In the genomic region with DNA sequence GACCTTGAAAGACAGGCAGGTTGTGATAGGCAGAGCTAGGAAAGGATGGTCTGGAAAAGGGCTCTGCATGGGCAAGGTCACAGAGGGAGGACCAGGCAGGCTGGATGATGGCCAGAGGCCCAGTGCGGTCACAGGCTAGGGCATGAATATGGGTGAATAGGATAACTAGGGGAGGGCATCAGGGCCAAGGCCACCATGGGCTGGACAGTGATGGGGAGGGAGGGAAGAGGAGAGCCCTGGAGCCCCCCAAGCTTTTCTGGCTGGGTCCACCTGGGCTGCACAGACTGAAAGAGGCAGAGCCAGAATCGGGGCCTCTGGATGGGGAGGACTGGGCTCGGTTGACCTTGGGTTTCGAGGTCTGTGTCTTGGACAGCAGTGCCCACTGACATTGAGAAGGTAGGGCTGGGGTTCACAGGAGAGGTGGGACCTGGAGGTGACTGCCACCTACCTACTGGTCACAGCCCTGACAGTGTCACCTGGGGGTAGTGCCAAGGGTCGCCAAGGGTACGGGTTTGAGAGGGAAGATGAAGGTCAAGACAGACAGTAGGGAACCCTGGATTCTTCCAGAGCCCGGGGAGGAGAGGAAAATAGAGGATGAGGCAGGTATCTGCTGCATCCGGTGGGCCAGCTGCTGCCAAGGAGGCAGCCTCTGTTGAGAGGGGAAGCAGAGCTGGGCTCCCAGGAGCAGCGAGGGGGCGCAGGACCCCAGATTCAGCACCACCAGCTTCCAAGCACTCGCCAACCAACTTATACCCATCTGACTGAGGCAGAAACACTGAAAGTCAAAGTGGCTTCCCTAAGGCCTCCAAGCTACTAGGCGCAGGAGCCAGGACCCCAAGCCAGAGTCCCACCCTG, we compare ENCODE assay signal across 26 cellular contexts. TPM values are rescaled to one million over a fixed set of nuclear protein-coding genes. Genes with fewer than 3 reads are reported as not detected.
DNase-seq lines count a peak whose midpoint lies in the region; ATAC-seq, FAIRE-seq and TF ChIP-seq lines count a peak whose summit lies in the region.
"Had no signal": no experiment of that assay in that cellular context is flagged by ENCODE, and none has a peak within 500 bp of the region (broad histone marks: within the 10 kb centered on the region; RNA-seq: fewer than 3 reads in every experiment).

No MANE protein-coding gene starts in this region.

- peaks cover 26% of the 10 kb centered on the region for H3K4me1 Mint-ChIP-seq in activated naive CD8-positive, alpha-beta T cell treated with anti-CD3 and anti-CD28 coated beads for 36 hours

- no peaks in the 10 kb centered on the region for H3K9me3 Mint-ChIP-seq in activated naive CD4-positive, alpha-beta T cell treated with anti-CD3 and anti-CD28 coated beads, Interleukin-2, amount 50 U/mL, for 72 hours
- H3K9me3 Mint-ChIP-seq in activated naive CD8-positive, alpha-beta T cell treated with anti-CD3 and anti-CD28 coated beads for 36 hours: no peaks in the 10 kb centered on the region
- H3K9me3 Mint-ChIP-seq: nephron progenitor cell had no signal

- 90 to 92% methylated on average over 12 of the region's 12 CpGs for WGBS in sigmoid colon, 2 donors

- H3K27me3 ChIP-seq in sigmoid colon: no peaks in the 10 kb centered on the region
- H3K27me3 ChIP-seq: SJCRH30, thyroid gland had no signal

- peak overlapping the region; percentile 45 to 70 for H3K27ac Mint-ChIP-seq in activated naive CD4-positive, alpha-beta T cell treated with anti-CD3 and anti-CD28 coated beads, Interleukin-2, amount 50 U/mL, for 72 hours
- H3K27ac Mint-ChIP-seq in activated naive CD8-positive, alpha-beta T cell treated with anti-CD3 and anti-CD28 coated beads for 36 hours: peak overlapping the region; percentile 13
- H3K27ac Mint-ChIP-seq: nephron progenitor cell had no signal

- no peak for ATAC-seq in activated naive CD4-positive, alpha-beta T cell treated with anti-CD3 and anti-CD28 coated beads, Interleukin-2, amount 50 U/mL, for 72 hours
- ATAC-seq in GM21717 (IDR thresholded peaks at IDR 0.05; ENCODE audit: unreplicated experiment): no peak
- ATAC-seq: HepG2 had no signal

- no peak for TF ChIP-seq EP300 in sigmoid colon (IDR thresholded peaks at IDR 0.05)

- peaks cover 6 to 13% of the 10 kb centered on the region in 2 donors for H3K36me3 Mint-ChIP-seq in activated naive CD4-positive, alpha-beta T cell treated with anti-CD3 and anti-CD28 coated beads, Interleukin-2, amount 50 U/mL, for 72 hours
- no peaks in the 10 kb centered on the region for H3K36me3 Mint-ChIP-seq in activated naive CD8-positive, alpha-beta T cell treated with anti-CD3 and anti-CD28 coated beads for 36 hours

- peaks cover 0 to 3% of the 10 kb centered on the region in 2 donors for H3K4me1 ChIP-seq in kidney (ENCODE audit: control insufficient read depth in 1 of 2, insufficient read depth in 1 of 2, low read depth in 1 of 2, low read length in 2 of 2)
- H3K4me1 ChIP-seq in sigmoid colon: peaks cover 0 to 7% (median 6%) of the 10 kb centered on the region in 4 donors

- no peak overlapping the region for H3K4me3 ChIP-seq in kidney (ENCODE audit: low read length in 2 of 2)
- no peak overlapping the region for H3K4me3 ChIP-seq in sigmoid colon
- H3K4me3 ChIP-seq: prostate gland, SJCRH30, thyroid gland had no signal

- no peak for FAIRE-seq in kidney (lab: Jason Lieb, UNC)
- FAIRE-seq: HepG2, small intestine had no signal

- no peak for DNase-seq in activated naive CD4-positive, alpha-beta T cell treated with anti-CD3 and anti-CD28 coated beads, Interleukin-2, amount 50 U/mL, for 72 hours (ENCODE audit: low spot score in 2 of 2)
- no peak for DNase-seq in activated naive CD4-positive, alpha-beta T cell treated with Interleukin-2 at 50 U/mL for 16 hours
- no peak for DNase-seq in activated naive CD8-positive, alpha-beta T cell treated with anti-CD3 and anti-CD28 coated beads for 36 hours
- peak; percentile 52 for DNase-seq in kidney
- peak; percentile 50 for DNase-seq in sigmoid colon
- DNase-seq in epidermal melanocyte (ENCODE audit: insufficient read length, low spot score): no peak
- no peak for DNase-seq in SIG-M5 (lab: John Stamatoyannopoulos, UW)
- DNase-seq: activated CD4-positive, alpha-beta T cell treated with anti-CD3 and anti-CD28 coated beads, Interleukin-2, amount 50 U/mL, for 4 hours; activated T-cell treated with anti-CD3 and anti-CD28 coated beads for 4 hours; cortex of kidney; GOT3; NCI-H1092; NCI-H2029; NCI-H226; NCI-H774; nephron progenitor cell; OCI-M1; SJCRH30; small intestine; stimulated activated naive CD4-positive, alpha-beta T cell; thyroid gland had no signal

- no peaks in the 10 kb centered on the region for H3K27me3 Mint-ChIP-seq in activated naive CD8-positive, alpha-beta T cell treated with anti-CD3 and anti-CD28 coated beads for 36 hours

- H3K9ac ChIP-seq in kidney (ENCODE audit: low read length in 2 of 2): no peak overlapping the region

- H3K36me3 ChIP-seq in kidney (ENCODE audit: control insufficient read depth in 1 of 2, insufficient read depth in 2 of 2, low read length in 2 of 2) (no peaks in the 10 kb centered on the region), sigmoid colon (no peaks in the 10 kb centered on the region)
- H3K36me3 ChIP-seq: prostate gland, SJCRH30, thyroid gland had no signal

- H3K27ac ChIP-seq in kidney (ENCODE audit: low read depth in 2 of 2, low read length in 2 of 2) (no peak overlapping the region), sigmoid colon (no peak overlapping the region)
- H3K27ac ChIP-seq: C4-2B, HL-60, prostate gland, SJCRH30, thyroid gland had no signal

- intact Hi-C loops in kidney (cut with DNase I): no loop called here
- intact Hi-C loops in sigmoid colon (cut with DNase I): no loop called here

- no peak for TF ChIP-seq CTCF in kidney (IDR thresholded peaks at IDR 0.05; ENCODE audit: borderline replicate concordance, extremely low read depth, insufficient read depth)
- TF ChIP-seq CTCF in sigmoid colon (IDR thresholded peaks at IDR 0.05): no peak

- no peak for TF ChIP-seq POLR2A in sigmoid colon (IDR thresholded peaks at IDR 0.05)

- H3K9me3 ChIP-seq in kidney (ENCODE audit: control insufficient read depth in 1 of 2, low read length in 2 of 2): no peaks in the 10 kb centered on the region
- no peaks in the 10 kb centered on the region for H3K9me3 ChIP-seq in sigmoid colon
- H3K9me3 ChIP-seq: prostate gland, SJCRH30, thyroid gland had no signal

- no peak overlapping the region for H3K4me3 Mint-ChIP-seq in activated naive CD8-positive, alpha-beta T cell treated with anti-CD3 and anti-CD28 coated beads for 36 hours
- H3K4me3 Mint-ChIP-seq: nephron progenitor cell had no signal

RNA-seq across cellular contexts. Expression of a gene that starts 6.1 kb away (rescaled TPM):
- 10 to 100 TPM in 1 of 2 donors, 1 to 10 TPM in 1; 10.0 to 22.5 TPM for total RNA-seq in activated naive CD4-positive, alpha-beta T cell treated with anti-CD3 and anti-CD28 coated beads, Interleukin-2, amount 50 U/mL, for 72 hours
- total RNA-seq in activated naive CD8-positive, alpha-beta T cell treated with anti-CD3 and anti-CD28 coated beads for 36 hours: 10 to 100 TPM; 11.4 to 12.6 TPM
- 16.1 TPM for total RNA-seq in kidney
- 2.9 TPM for polyA plus RNA-seq in kidney (ENCODE audit: insufficient read depth, low read depth, low replicate concordance)
- 10 to 100 TPM in 2 of 4 donors, 1 to 10 TPM in 2; 4.9 to 12.2 (median 8.8) TPM for total RNA-seq in sigmoid colon
- polyA plus RNA-seq in sigmoid colon: 1 to 10 TPM in 2 of 3 donors, under 1 TPM in 1; 0.60 to 6.3 (median 1.2) TPM

RNA-seq across cellular contexts. Expression of a gene that starts 47.4 kb away (rescaled TPM):
- 100 to 1,000 TPM; 214 to 334 TPM for total RNA-seq in activated naive CD4-positive, alpha-beta T cell treated with anti-CD3 and anti-CD28 coated beads, Interleukin-2, amount 50 U/mL, for 72 hours
- 100 to 1,000 TPM; 209 to 218 TPM for total RNA-seq in activated naive CD8-positive, alpha-beta T cell treated with anti-CD3 and anti-CD28 coated beads for 36 hours
- 28.1 TPM for total RNA-seq in kidney
- polyA plus RNA-seq in kidney (ENCODE audit: insufficient read depth, low read depth, low replicate concordance): 19.6 TPM
- 1 to 10 TPM; 6.8 to 9.0 (median 7.7) TPM for total RNA-seq in sigmoid colon
- polyA plus RNA-seq in sigmoid colon: 10 to 100 TPM in 1 of 3 donors, 1 to 10 TPM in 2; 3.0 to 23.5 (median 4.9) TPM

Comparison
In these comparisons a context has a peak if more than half of its experiments do, and no peak if none do; other contexts are left out.
1. DNase-seq: peak in kidney (single experiment) and sigmoid colon (single experiment); none in activated naive CD4-positive, alpha-beta T cell treated with anti-CD3 and anti-CD28 coated beads, Interleukin-2, amount 50 U/mL, for 72 hours (0 of 2), activated naive CD4-positive, alpha-beta T cell treated with Interleukin-2 at 50 U/mL for 16 hours (single experiment), activated naive CD8-positive, alpha-beta T cell treated with anti-CD3 and anti-CD28 coated beads for 36 hours (single experiment), epidermal melanocyte (single experiment) and SIG-M5 (single experiment).